In genomic region chr10:67884842-67885680, GRCh38 we compare ENCODE assay signal across 8 cellular contexts. TPM values are rescaled to one million over a fixed set of nuclear protein-coding genes. Genes with fewer than 3 reads are reported as not detected.
DNase-seq lines count a peak whose midpoint lies in the region; ATAC-seq and TF ChIP-seq lines count a peak whose summit lies in the region.

No MANE protein-coding gene starts in this region.

- H3K4me3 ChIP-seq in AG09309 (ENCODE audit: control insufficient read depth, low read depth, low read length): peak overlapping the region; percentile 77

- DNase-seq in AG09309 (ENCODE audit: low read depth) (peak; percentile 23), NCI-H460 (ENCODE audit: extremely low read depth, low read depth) (peak; percentile 69)
- peak; percentile 84 for DNase-seq in activated CD4-positive, alpha-beta T cell treated with anti-CD3 and anti-CD28 coated beads for 48 hours
- DNase-seq in stimulated activated CD4-positive, alpha-beta T cell treated with anti-CD3 and anti-CD28 coated beads, Interleukin-1b, Interleukin-23, amount 100 ng/mL, for 1 hour (ENCODE audit: low read depth in 2 of 2): peak; percentile 32 to 51

- TF ChIP-seq CTCF in AG09309 (IDR thresholded peaks at IDR 0.05; ENCODE audit: control insufficient read depth, insufficient read depth, low read depth, low read length, missing control alignments): no peak

- H3K27ac ChIP-seq in cingulate gyrus (ENCODE audit: low read depth, low read length): peak overlapping the region; percentile 75
- H3K27ac ChIP-seq in layer of hippocampus (ENCODE audit: low read depth, low read length): peak overlapping the region; percentile 80

- ATAC-seq in GM18909 (IDR thresholded peaks at IDR 0.05; ENCODE audit: poor library complexity, unreplicated experiment) (peak; percentile 60), HG03175 (IDR thresholded peaks at IDR 0.05; ENCODE audit: unreplicated experiment) (peak; percentile 65)

- no peaks in the 10 kb centered on the region for H3K27me3 ChIP-seq in layer of hippocampus (ENCODE audit: control insufficient read depth, insufficient read depth, low read length)

RNA-seq across cellular contexts. Expression of gene SIRT1, which starts 0.6 kb away (rescaled TPM):
- 22.8 and 24.1 TPM in 2 replicates for total RNA-seq in NCI-H460 (2014; rRNA removed; shearing (Covaris generic))
- polyA plus RNA-seq in NCI-H460 (2014; cell fraction: nucleus; rRNA removed): 8.4 and 15.9 TPM in 2 replicates

RNA-seq across cellular contexts. Expression of gene DNAJC12, which starts 47.1 kb away (rescaled TPM):
- 45.5 and 53.7 TPM in 2 replicates for total RNA-seq in NCI-H460 (2014; rRNA removed; shearing (Covaris generic))
- 12.3 and 28.9 TPM in 2 replicates for polyA plus RNA-seq in NCI-H460 (2014; cell fraction: nucleus; rRNA removed)

Comparison
In these comparisons a context has a peak if more than half of its experiments do, and no peak if none do; other contexts are left out.
1. Peak in every context shown above with its lines: DNase-seq, ATAC-seq, H3K4me3 ChIP-seq and H3K27ac ChIP-seq.
2. DNase-seq: peak in every context shown above with its lines; median percentile 84 in activated CD4-positive, alpha-beta T cell treated with anti-CD3 and anti-CD28 coated beads for 48 hours; 69 in NCI-H460; 42 in stimulated activated CD4-positive, alpha-beta T cell treated with anti-CD3 and anti-CD28 coated beads, Interleukin-1b, Interleukin-23, amount 100 ng/mL, for 1 hour; 23 in AG09309.